ENCODE assay signal across 8 cellular contexts in the genomic region with DNA sequence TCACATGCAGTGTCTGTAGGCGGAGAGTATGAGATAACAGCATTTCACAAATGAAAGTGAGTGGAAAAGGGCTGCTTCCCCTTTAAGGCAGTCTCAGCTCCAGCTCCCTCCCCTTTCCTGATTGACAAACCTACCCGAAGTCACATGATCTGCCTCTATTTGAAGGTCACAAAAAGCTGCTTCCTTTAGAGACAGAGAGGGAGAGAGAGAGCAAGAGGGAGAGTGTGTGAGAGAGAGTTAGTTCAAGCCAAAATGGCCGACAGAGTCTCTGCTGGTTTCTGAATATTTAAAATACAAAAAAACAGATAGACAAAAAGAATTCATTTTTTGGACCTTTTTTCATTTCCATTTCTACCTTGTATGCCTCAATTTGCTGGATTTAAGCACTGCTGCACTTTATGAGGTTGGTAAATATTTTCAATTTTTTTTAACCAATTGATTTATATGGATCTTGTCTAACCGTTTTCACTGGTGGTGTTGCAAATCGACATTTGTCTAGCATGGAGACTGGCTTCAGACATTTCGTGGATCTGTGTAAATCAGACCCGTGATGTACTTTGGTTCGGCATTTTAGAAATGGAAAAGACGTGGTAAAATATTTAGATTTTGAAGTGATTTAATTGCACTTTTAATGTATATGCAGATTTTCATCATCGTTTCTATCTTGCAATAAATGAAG. TPM values are rescaled to one million over a fixed set of nuclear protein-coding genes. Genes with fewer than 3 reads are reported as not detected.
DNase-seq lines count a peak whose midpoint lies in the region; ATAC-seq, FAIRE-seq and TF ChIP-seq lines count a peak whose summit lies in the region.

A gene with protein sequence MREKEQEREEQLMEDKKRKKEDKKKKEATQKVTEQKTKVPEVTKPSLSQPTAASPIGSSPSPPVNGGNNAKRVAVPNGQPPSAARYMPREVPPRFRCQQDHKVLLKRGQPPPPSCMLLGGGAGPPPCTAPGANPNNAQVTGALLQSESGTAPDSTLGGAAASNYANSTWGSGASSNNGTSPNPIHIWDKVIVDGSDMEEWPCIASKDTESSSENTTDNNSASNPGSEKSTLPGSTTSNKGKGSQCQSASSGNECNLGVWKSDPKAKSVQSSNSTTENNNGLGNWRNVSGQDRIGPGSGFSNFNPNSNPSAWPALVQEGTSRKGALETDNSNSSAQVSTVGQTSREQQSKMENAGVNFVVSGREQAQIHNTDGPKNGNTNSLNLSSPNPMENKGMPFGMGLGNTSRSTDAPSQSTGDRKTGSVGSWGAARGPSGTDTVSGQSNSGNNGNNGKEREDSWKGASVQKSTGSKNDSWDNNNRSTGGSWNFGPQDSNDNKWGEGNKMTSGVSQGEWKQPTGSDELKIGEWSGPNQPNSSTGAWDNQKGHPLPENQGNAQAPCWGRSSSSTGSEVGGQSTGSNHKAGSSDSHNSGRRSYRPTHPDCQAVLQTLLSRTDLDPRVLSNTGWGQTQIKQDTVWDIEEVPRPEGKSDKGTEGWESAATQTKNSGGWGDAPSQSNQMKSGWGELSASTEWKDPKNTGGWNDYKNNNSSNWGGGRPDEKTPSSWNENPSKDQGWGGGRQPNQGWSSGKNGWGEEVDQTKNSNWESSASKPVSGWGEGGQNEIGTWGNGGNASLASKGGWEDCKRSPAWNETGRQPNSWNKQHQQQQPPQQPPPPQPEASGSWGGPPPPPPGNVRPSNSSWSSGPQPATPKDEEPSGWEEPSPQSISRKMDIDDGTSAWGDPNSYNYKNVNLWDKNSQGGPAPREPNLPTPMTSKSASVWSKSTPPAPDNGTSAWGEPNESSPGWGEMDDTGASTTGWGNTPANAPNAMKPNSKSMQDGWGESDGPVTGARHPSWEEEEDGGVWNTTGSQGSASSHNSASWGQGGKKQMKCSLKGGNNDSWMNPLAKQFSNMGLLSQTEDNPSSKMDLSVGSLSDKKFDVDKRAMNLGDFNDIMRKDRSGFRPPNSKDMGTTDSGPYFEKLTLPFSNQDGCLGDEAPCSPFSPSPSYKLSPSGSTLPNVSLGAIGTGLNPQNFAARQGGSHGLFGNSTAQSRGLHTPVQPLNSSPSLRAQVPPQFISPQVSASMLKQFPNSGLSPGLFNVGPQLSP (N-terminal part only) (plus strand): TSS at position 188 of the 679 bp plus-strand sequence. CDS start 211 bp downstream, at position 399.

- H3K36me3 Mint-ChIP-seq in Caco-2 (ENCODE audit: insufficient read depth, unreplicated experiment) (peaks cover 6% of the 10 kb centered on the region), mesothelial cell of epicardium (no peaks in the 10 kb centered on the region)
- peaks cover 10% of the 10 kb centered on the region for H3K36me3 Mint-ChIP-seq in activated CD8-positive, alpha-beta memory T cell treated with anti-CD3 and anti-CD28 coated beads, Interleukin-2, amount 10 ng/mL, durations not matched to agents 7 days and 5 days

- POLR2A ChIA-PET in Caco-2 (lab: Charles Lee) (interaction anchor here (0.5 to 1.3 kb wide), 10 partner anchors 9 to 1472 kb away, joined by 3 to 16 read pairs (median 5); partner anchors contain the start of genes GTPBP1, MRTFA and PMM1), endothelial cell of umbilical vein (lab: Charles Lee) (interaction anchor here (0.6 to 1.5 kb wide), 17 partner anchors 13 to 165 kb away, joined by 3 to 9 read pairs (median 4); no protein-coding TSS in a partner anchor)

- H3K9me1 ChIP-seq in endothelial cell of umbilical vein (replicated peaks; ENCODE audit: control insufficient read depth, extremely low read depth, insufficient read depth, low read length), result no peaks in the 10 kb centered on the region

- peak; percentile 80 for ATAC-seq in GM21367 (IDR thresholded peaks at IDR 0.05; ENCODE audit: unreplicated experiment)
- peak; percentile 83 for ATAC-seq in activated CD8-positive, alpha-beta memory T cell treated with anti-CD3 and anti-CD28 coated beads, Interleukin-2, amount 10 ng/mL, durations not matched to agents 7 days and 5 days

- peak within 1 kb of the TSS; percentile 67 for H2AFZ ChIP-seq in endothelial cell of umbilical vein (ENCODE audit: low read depth, low read length)

- dilution Hi-C loops in endothelial cell of umbilical vein (cut with MboI; ENCODE audit: extremely low pct_ligation_motif_present, low sequenced_read_pairs), result no loop called here

- CTCF ChIA-PET in Caco-2 (lab: Charles Lee), result interaction anchor here (1.4 kb wide), 1 partner anchor 16 kb away, joined by 3 read pairs; no protein-coding TSS in a partner anchor
- CTCF ChIA-PET in activated CD8-positive, alpha-beta memory T cell treated with anti-CD3 and anti-CD28 coated beads, Interleukin-2, amount 10 ng/mL, durations not matched to agents 7 days and 5 days (lab: Charles Lee), result interaction anchor here (0.8 to 2.6 kb wide), 8 partner anchors 69 to 649 kb away, joined by 3 to 10 read pairs (median 4); no protein-coding TSS in a partner anchor
- CTCF ChIA-PET in endothelial cell of umbilical vein (lab: Charles Lee), result interaction anchor here (0.6 to 4.9 kb wide), 9 partner anchors 10 to 170 kb away, joined by 3 to 33 read pairs (median 6); partner anchors contain the start of gene ADSL

- intact Hi-C loops in Caco-2 (cut with micrococcal nuclease; ENCODE audit: unreplicated experiment) (loop anchor here (1.0 kb wide), 2 partner anchors 22 to 134 kb away; no protein-coding TSS in a partner anchor), endothelial cell of umbilical vein (cut with micrococcal nuclease) (loop anchor here (1.0 to 5.0 kb wide), 5 partner anchors 134 to 646 kb away; partner anchors contain the start of genes ADSL, MRTFA and RPS19BP1)

- DNase-seq in Caco-2 (peak; percentile 85 to 86), HTR-8/SVneo (ENCODE audit: insufficient read length, low spot score) (peak; percentile 75), NOMO-1 treated with dmso at 0.1 percent for 144 hours (lab: John Stamatoyannopoulos, UW; ENCODE audit: unreplicated experiment) (peak; percentile 99), endothelial cell of umbilical vein (ENCODE audit: low read depth, low spot score) (peak; percentile 96), mesothelial cell of epicardium (ENCODE audit: low spot score in 2 of 2, unreplicated experiment in 2 of 2) (peak in 1 of 2 experiments; percentile 55)
- peak; percentile 90 for DNase-seq in activated CD8-positive, alpha-beta memory T cell treated with anti-CD3 and anti-CD28 coated beads, Interleukin-2, amount 10 ng/mL, durations not matched to agents 7 days and 5 days
- peak; percentile 17 to 53 for DNase-seq in stimulated activated CD8-positive, alpha-beta memory T cell treated with anti-CD3 and anti-CD28 coated beads, Interleukin-4, amount 100 ng/mL, for 1 hour (ENCODE audit: low read depth in 2 of 2, low spot score in 1 of 2)

- H3K9me3 Mint-ChIP-seq in Caco-2 (ENCODE audit: unreplicated experiment) (no peaks in the 10 kb centered on the region), mesothelial cell of epicardium (no peaks in the 10 kb centered on the region)
- no peaks in the 10 kb centered on the region for H3K9me3 Mint-ChIP-seq in activated CD8-positive, alpha-beta memory T cell treated with anti-CD3 and anti-CD28 coated beads, Interleukin-2, amount 10 ng/mL, durations not matched to agents 7 days and 5 days (ENCODE audit: low read depth)

- no peak for FAIRE-seq in HTR-8/SVneo (lab: Jason Lieb, UNC)
- FAIRE-seq in endothelial cell of umbilical vein (lab: Jason Lieb, UNC), result peak; percentile 89

- H3K36me3 ChIP-seq in Caco-2 (ENCODE audit: control insufficient read depth, insufficient read depth, low read length) (no peaks in the 10 kb centered on the region), endothelial cell of umbilical vein (ENCODE audit: control insufficient read depth in 2 of 2, extremely low read depth in 1 of 2, insufficient read depth in 2 of 2, low read length in 2 of 2) (no peaks in the 10 kb centered on the region)

- H3K27ac Mint-ChIP-seq in Caco-2 (ENCODE audit: unreplicated experiment) (peak within 1 kb of the TSS; percentile 94), mesothelial cell of epicardium (peak within 1 kb of the TSS; percentile 99)
- peak within 1 kb of the TSS; percentile 92 for H3K27ac Mint-ChIP-seq in activated CD8-positive, alpha-beta memory T cell treated with anti-CD3 and anti-CD28 coated beads, Interleukin-2, amount 10 ng/mL, durations not matched to agents 7 days and 5 days

- H4K20me1 ChIP-seq in endothelial cell of umbilical vein (replicated peaks; ENCODE audit: control insufficient read depth, extremely low read depth, insufficient read depth, low read length), result no peaks in the 10 kb centered on the region

- H3K27me3 ChIP-seq in Caco-2 (replicated peaks; ENCODE audit: control insufficient read depth, insufficient read depth, low read length) (no peaks in the 10 kb centered on the region), endothelial cell of umbilical vein (ENCODE audit: control insufficient read depth in 2 of 2, insufficient read depth in 2 of 2, low read length in 2 of 2) (no peaks in the 10 kb centered on the region)

- H3K4me3 Mint-ChIP-seq in Caco-2 (ENCODE audit: unreplicated experiment), result peak within 1 kb of the TSS; percentile 94
- H3K4me3 Mint-ChIP-seq in activated CD8-positive, alpha-beta memory T cell treated with anti-CD3 and anti-CD28 coated beads, Interleukin-2, amount 10 ng/mL, durations not matched to agents 7 days and 5 days, result peak within 1 kb of the TSS; percentile 94
- peak within 1 kb of the TSS; percentile 92 for H3K4me3 Mint-ChIP-seq in mesothelial cell of epicardium

- peak; percentile 99 for TF ChIP-seq POLR2A in endothelial cell of umbilical vein (IDR thresholded peaks at IDR 0.05; ENCODE audit: low read depth, low read length)

- H3K4me1 Mint-ChIP-seq in Caco-2 (ENCODE audit: low read depth, unreplicated experiment) (peaks cover 30% of the 10 kb centered on the region), mesothelial cell of epicardium (peaks cover 49% of the 10 kb centered on the region)
- peaks cover 49% of the 10 kb centered on the region for H3K4me1 Mint-ChIP-seq in activated CD8-positive, alpha-beta memory T cell treated with anti-CD3 and anti-CD28 coated beads, Interleukin-2, amount 10 ng/mL, durations not matched to agents 7 days and 5 days

- H3K27me3 Mint-ChIP-seq in Caco-2 (ENCODE audit: insufficient read depth, unreplicated experiment) (peaks cover 2% of the 10 kb centered on the region), mesothelial cell of epicardium (ENCODE audit: low read depth) (no peaks in the 10 kb centered on the region)
- H3K27me3 Mint-ChIP-seq in activated CD8-positive, alpha-beta memory T cell treated with anti-CD3 and anti-CD28 coated beads, Interleukin-2, amount 10 ng/mL, durations not matched to agents 7 days and 5 days, result no peaks in the 10 kb centered on the region

- BruUV-seq in Caco-2 (replicated peaks; lab: Mats Ljungman, UMichigan), result TSS peak; percentile 80
- BruUV-seq in endothelial cell of umbilical vein (replicated peaks; lab: Mats Ljungman, UMichigan), result TSS peak; percentile 80

- peak within 1 kb of the TSS; percentile 98 for H3K9ac ChIP-seq in endothelial cell of umbilical vein (replicated peaks; ENCODE audit: extremely low read depth, insufficient read depth, low read length)

- peak within 1 kb of the TSS; percentile 90 for H3K27ac ChIP-seq in endothelial cell of umbilical vein (ENCODE audit: insufficient read depth, low read depth, low read length)

- H3K9me3 ChIP-seq in Caco-2 (no peaks in the 10 kb centered on the region), endothelial cell of umbilical vein (replicated peaks; ENCODE audit: control insufficient read depth, insufficient read depth, low read length) (no peaks in the 10 kb centered on the region)

- H3K79me2 ChIP-seq in endothelial cell of umbilical vein (ENCODE audit: control insufficient read depth, insufficient read depth, low read length), result peaks cover 43% of the 10 kb centered on the region

- TF ChIP-seq CTCF in Caco-2 (IDR thresholded peaks at IDR 0.05; ENCODE audit: insufficient read depth in 1 of 2, low read depth in 1 of 2, low read length in 1 of 2, severe bottlenecking in 1 of 2, unreplicated experiment in 1 of 2) (no peak), endothelial cell of umbilical vein (IDR thresholded peaks at IDR 0.05; ENCODE audit: extremely low read depth in 1 of 2, insufficient read depth in 1 of 2, low read depth in 1 of 2, low read length in 2 of 2) (no peak), mesothelial cell of epicardium (IDR thresholded peaks at IDR 0.05; ENCODE audit: unreplicated experiment) (no peak)

- H3K4me1 ChIP-seq in Caco-2 (peaks cover 41% of the 10 kb centered on the region), endothelial cell of umbilical vein (ENCODE audit: control insufficient read depth, extremely low read depth, insufficient read depth, low read length) (peaks cover 37% of the 10 kb centered on the region)

- H3K4me2 ChIP-seq in endothelial cell of umbilical vein (ENCODE audit: insufficient read depth, low read length), result peak within 1 kb of the TSS; percentile 87

- H3K4me3 ChIP-seq in Caco-2 (ENCODE audit: low read depth, low read length), result peak within 1 kb of the TSS; percentile 87
- H3K4me3 ChIP-seq in endothelial cell of umbilical vein (replicated peaks in 1 of 3; ENCODE audit: insufficient read depth in 1 of 3, low read depth in 1 of 3, low read length in 3 of 3), result peak within 1 kb of the TSS; percentile 62 to 99 (median 93)

RNA-seq across cellular contexts. Expression of the gene that starts here (rescaled TPM):
- 22.1 and 23.5 TPM in 2 replicates for total RNA-seq in Caco-2 (2022)
- total RNA-seq in activated CD8-positive, alpha-beta memory T cell treated with anti-CD3 and anti-CD28 coated beads, Interleukin-2, amount 10 ng/mL, durations not matched to agents 7 days and 5 days, result 10 to 100 TPM; 40.0 to 72.5 TPM
- 33.3 and 37.2 TPM in 2 replicates for total RNA-seq in endothelial cell of umbilical vein
- polyA plus RNA-seq in endothelial cell of umbilical vein, result 8.5 and 10.6 TPM in 2 replicates
- polyA plus RNA-seq in endothelial cell of umbilical vein (2011; cell fraction: cytosol; rRNA removed), result 7.3 and 7.7 TPM in 2 replicates
- polyA plus RNA-seq in endothelial cell of umbilical vein (2011; cell fraction: nucleus; rRNA removed), result 16.9 and 21.7 TPM in 2 replicates
- 6.3 and 9.0 TPM in 2 replicates for polyA plus RNA-seq in endothelial cell of umbilical vein (2012)
- 40.4 and 50.1 TPM in 2 replicates for polyA minus RNA-seq in endothelial cell of umbilical vein
- polyA minus RNA-seq in endothelial cell of umbilical vein (2011; cell fraction: cytosol; rRNA and poly(A)+ RNA removed), result 12.3 TPM
- 49.4 and 51.6 TPM in 2 replicates for polyA minus RNA-seq in endothelial cell of umbilical vein (2011; cell fraction: nucleus; rRNA and poly(A)+ RNA removed)
- total RNA-seq in mesothelial cell of epicardium, result 71.5 to 80.1 TPM (median 75.7 TPM) in 3 replicates
